Comparison of ENCODE assay signal across 1 cellular context in the genomic region with DNA sequence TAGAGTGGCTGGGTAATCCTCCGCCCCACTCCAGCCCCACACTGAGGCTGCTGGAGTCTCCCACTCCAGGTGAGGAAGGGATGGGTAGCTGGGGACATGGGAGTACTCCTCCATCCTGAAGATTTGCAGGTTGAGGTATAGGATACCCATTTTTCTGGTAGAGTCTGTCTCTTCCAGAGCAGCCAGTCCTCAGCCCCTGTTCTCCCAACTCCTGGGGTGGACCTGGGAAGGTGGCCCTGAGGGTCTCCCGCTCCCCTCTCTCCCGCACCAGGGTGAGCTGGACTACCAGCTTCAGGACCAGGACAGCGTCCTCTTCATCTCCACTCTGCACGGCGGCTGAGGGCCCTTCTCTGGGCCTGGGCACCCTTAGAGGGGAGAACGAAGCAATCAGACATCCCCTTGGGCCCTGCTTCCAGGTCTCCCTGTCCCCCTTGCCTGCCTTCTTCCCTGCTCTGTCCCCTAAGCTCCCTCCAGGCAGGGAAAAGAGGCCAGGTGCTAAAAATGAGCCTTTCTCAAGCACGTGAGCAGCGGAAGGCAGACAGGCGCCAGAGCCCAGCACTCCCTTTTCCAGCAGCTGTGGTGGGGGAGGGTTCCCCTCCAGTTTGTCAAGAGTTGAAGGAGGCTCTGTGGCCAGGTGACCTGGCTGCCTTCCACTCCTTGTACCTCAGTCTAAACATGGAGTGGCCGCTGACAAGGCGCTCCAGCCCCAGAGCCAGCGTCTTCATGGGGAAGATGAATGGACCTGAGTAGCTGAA.
TF ChIP-seq lines count a peak whose summit lies in the region.

No MANE protein-coding gene starts in this region.

TF ChIP-seq in K562, 482 proteins besides CTCF, POLR2A, EP300 and RAD21:
- TF ChIP-seq CHD4 (IDR thresholded peaks at IDR 0.05; ENCODE audit: insufficient read depth, insufficient replicate concordance, low read depth, low read length, poor library complexity, severe bottlenecking), result no peak
- TF ChIP-seq, protein P1, sequence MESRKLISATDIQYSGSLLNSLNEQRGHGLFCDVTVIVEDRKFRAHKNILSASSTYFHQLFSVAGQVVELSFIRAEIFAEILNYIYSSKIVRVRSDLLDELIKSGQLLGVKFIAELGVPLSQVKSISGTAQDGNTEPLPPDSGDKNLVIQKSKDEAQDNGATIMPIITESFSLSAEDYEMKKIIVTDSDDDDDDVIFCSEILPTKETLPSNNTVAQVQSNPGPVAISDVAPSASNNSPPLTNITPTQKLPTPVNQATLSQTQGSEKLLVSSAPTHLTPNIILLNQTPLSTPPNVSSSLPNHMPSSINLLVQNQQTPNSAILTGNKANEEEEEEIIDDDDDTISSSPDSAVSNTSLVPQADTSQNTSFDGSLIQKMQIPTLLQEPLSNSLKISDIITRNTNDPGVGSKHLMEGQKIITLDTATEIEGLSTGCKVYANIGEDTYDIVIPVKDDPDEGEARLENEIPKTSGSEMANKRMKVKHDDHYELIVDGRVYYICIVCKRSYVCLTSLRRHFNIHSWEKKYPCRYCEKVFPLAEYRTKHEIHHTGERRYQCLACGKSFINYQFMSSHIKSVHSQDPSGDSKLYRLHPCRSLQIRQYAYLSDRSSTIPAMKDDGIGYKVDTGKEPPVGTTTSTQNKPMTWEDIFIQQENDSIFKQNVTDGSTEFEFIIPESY (CRISPR knock-in tag; IDR thresholded peaks at IDR 0.05), result peak; percentile 49; the same call in 1 of the 2 replicates
- TF ChIP-seq, protein P2, sequence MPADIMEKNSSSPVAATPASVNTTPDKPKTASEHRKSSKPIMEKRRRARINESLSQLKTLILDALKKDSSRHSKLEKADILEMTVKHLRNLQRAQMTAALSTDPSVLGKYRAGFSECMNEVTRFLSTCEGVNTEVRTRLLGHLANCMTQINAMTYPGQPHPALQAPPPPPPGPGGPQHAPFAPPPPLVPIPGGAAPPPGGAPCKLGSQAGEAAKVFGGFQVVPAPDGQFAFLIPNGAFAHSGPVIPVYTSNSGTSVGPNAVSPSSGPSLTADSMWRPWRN (IDR thresholded peaks at IDR 0.05; ENCODE audit: low read depth), result no peak
TF ChIP-seq in K562: peak in this region for 1.
